21 cellular contexts compared by ENCODE assay signal in the genomic region with DNA sequence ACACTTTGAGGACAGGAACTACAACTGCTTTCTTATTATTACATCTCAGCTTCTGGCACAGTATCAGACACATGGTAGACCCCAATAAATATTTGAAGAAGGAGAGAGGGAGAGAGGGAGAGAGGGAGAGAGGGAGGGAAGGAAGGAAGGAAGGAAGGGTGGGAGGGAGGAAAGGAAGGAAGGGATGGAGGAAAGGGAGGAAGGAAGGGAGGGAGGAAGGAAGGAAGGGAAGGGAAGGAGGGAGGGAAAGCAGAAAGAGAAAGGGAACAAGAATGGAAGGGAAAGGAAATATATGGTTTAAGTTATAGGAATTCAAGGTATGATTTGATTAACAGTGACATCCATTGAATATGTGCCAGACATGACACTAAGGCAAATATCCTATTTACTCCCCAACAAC.
DNase-seq lines count a peak whose midpoint lies in the region; ATAC-seq, FAIRE-seq and TF ChIP-seq lines count a peak whose summit lies in the region.
"Had no signal": no experiment of that assay in that cellular context is flagged by ENCODE, and none has a peak within 500 bp of the region (broad histone marks: within the 10 kb centered on the region; RNA-seq: fewer than 3 reads in every experiment).

No MANE protein-coding gene starts in this region.

- TF ChIP-seq EP300 in HepG2 (IDR thresholded peaks at IDR 0.05; ENCODE audit: low read depth in 2 of 2, low read length in 2 of 2) (no peak), HepG2 (CRISPR knock-in tag; IDR thresholded peaks at IDR 0.05; ENCODE audit: borderline replicate concordance) (no peak), esophagus muscularis mucosa (IDR thresholded peaks at IDR 0.05) (no peak)

- TF ChIP-seq RAD21 in HepG2 (CRISPR knock-in tag; IDR thresholded peaks at IDR 0.05), result no peak

- no TSS peak for BruUV-seq in HepG2 (replicated peaks; lab: Mats Ljungman, UMichigan)

- no peak overlapping the region for H2AFZ ChIP-seq in HepG2 (ENCODE audit: low read length)

- H3K27ac Mint-ChIP-seq in stimulated activated memory B cell treated with anti-CD40 and anti-IgM and Interleukin-4, amounts not matched to agents 10 μg/mL and 1 μg/mL and 100 μg/mL, for 72 hours, result peak overlapping the region; percentile 39
- no peak overlapping the region for H3K27ac Mint-ChIP-seq in activated naive CD8-positive, alpha-beta T cell treated with anti-CD3 and anti-CD28 coated beads for 36 hours
- H3K27ac Mint-ChIP-seq: B cell; CD4-positive, alpha-beta T cell; CD8-positive, alpha-beta T cell had no signal

- TF ChIP-seq POLR2A in HepG2 (IDR thresholded peaks at IDR 0.05; ENCODE audit: insufficient read depth in 1 of 2, low read depth in 2 of 2, low read length in 2 of 2), result no peak
- TF ChIP-seq POLR2A in right lobe of liver (IDR thresholded peaks at IDR 0.05), result no peak
- no peak for TF ChIP-seq POLR2A in esophagus muscularis mucosa (IDR thresholded peaks at IDR 0.05; ENCODE audit: low read depth)

- no peak for ATAC-seq in HepG2
- no peak for ATAC-seq in right lobe of liver
- ATAC-seq in stimulated activated memory B cell treated with anti-CD40 and anti-IgM and Interleukin-4, amounts not matched to agents 10 μg/mL and 1 μg/mL and 100 μg/mL, for 72 hours, result no peak
- ATAC-seq: A549; CD8-positive, alpha-beta T cell had no signal

- peaks cover 22% of the 10 kb centered on the region; the same call in 1 of the 2 replicates for H3K9me3 ChIP-seq in HepG2 (ENCODE audit: low read length)
- no peaks in the 10 kb centered on the region for H3K9me3 ChIP-seq in right lobe of liver
- H3K9me3 ChIP-seq in esophagus muscularis mucosa, result peaks cover 0 to under 1% (median under 1%) of the 10 kb centered on the region in 4 donors
- H3K9me3 ChIP-seq: A549, Caco-2 had no signal

- intact Hi-C loops in HepG2 (cut with micrococcal nuclease; ENCODE audit: unreplicated experiment), result no loop called here
- intact Hi-C loops in right lobe of liver (cut with DNase I), result no loop called here
- intact Hi-C loops in esophagus muscularis mucosa (cut with DNase I), result no loop called here

- H3K4me1 ChIP-seq in HepG2 (ENCODE audit: insufficient read depth, low read length) (no peaks in the 10 kb centered on the region), right lobe of liver (no peaks in the 10 kb centered on the region), esophagus muscularis mucosa (no peaks in the 10 kb centered on the region)
- H3K4me1 ChIP-seq: A549, Caco-2 had no signal

- H3K4me3 Mint-ChIP-seq in stimulated activated memory B cell treated with anti-CD40 and anti-IgM and Interleukin-4, amounts not matched to agents 10 μg/mL and 1 μg/mL and 100 μg/mL, for 72 hours, result no peak overlapping the region
- H3K4me3 Mint-ChIP-seq in activated naive CD8-positive, alpha-beta T cell treated with anti-CD3 and anti-CD28 coated beads for 36 hours, result no peak overlapping the region
- H3K4me3 Mint-ChIP-seq: B cell; CD4-positive, alpha-beta T cell; CD8-positive, alpha-beta T cell had no signal

- in situ Hi-C loops in HepG2 (cut with HindIII; ENCODE audit: extremely low pct_ligation_motif_present, low pct_unique_long_range_greater_than_20kb), result no loop called here

- H4K20me1 ChIP-seq in HepG2 (ENCODE audit: insufficient read depth, low read length), result no peaks in the 10 kb centered on the region
- H4K20me1 ChIP-seq: BLaER1 treated with 17β-estradiol and CSF1 and Interleukin-3, amounts not matched to agents 10 nM and 100 nM had no signal

- no peaks in the 10 kb centered on the region for H3K36me3 Mint-ChIP-seq in stimulated activated memory B cell treated with anti-CD40 and anti-IgM and Interleukin-4, amounts not matched to agents 10 μg/mL and 1 μg/mL and 100 μg/mL, for 72 hours
- H3K36me3 Mint-ChIP-seq in activated naive CD8-positive, alpha-beta T cell treated with anti-CD3 and anti-CD28 coated beads for 36 hours, result no peaks in the 10 kb centered on the region
- H3K36me3 Mint-ChIP-seq: CD8-positive, alpha-beta T cell had no signal

- no peak overlapping the region for H3K4me3 ChIP-seq in HepG2 (replicated peaks in 1 of 3; ENCODE audit: insufficient read depth in 1 of 3, low read depth in 2 of 3, low read length in 3 of 3)
- no peak overlapping the region for H3K4me3 ChIP-seq in right lobe of liver
- no peak overlapping the region for H3K4me3 ChIP-seq in esophagus muscularis mucosa
- H3K4me3 ChIP-seq: A549; BLaER1 treated with 17β-estradiol and CSF1 and Interleukin-3, amounts not matched to agents 10 nM and 100 nM had no signal

- H3K79me2 ChIP-seq in HepG2 (ENCODE audit: insufficient read depth, low read length), result no peaks in the 10 kb centered on the region

- H3K27me3 ChIP-seq in HepG2 (ENCODE audit: control insufficient read depth in 1 of 2, insufficient read depth in 2 of 2, low read length in 2 of 2) (no peaks in the 10 kb centered on the region), right lobe of liver (no peaks in the 10 kb centered on the region), esophagus muscularis mucosa (no peaks in the 10 kb centered on the region)
- H3K27me3 ChIP-seq: BLaER1 treated with 17β-estradiol and CSF1 and Interleukin-3, amounts not matched to agents 10 nM and 100 nM had no signal

- no peak overlapping the region for H3K9ac ChIP-seq in HepG2 (ENCODE audit: insufficient read depth, low read depth, low read length)
- H3K9ac ChIP-seq: BLaER1 treated with 17β-estradiol and CSF1 and Interleukin-3, amounts not matched to agents 10 nM and 100 nM had no signal

- FAIRE-seq in HepG2 (lab: Jason Lieb, UNC), result no peak
- FAIRE-seq: A549, D721Med, G401.6, GM12891, GM19239 had no signal

- no peak overlapping the region for H3K4me2 ChIP-seq in HepG2 (ENCODE audit: low read depth, low read length)
- H3K4me2 ChIP-seq: A549; BLaER1 treated with 17β-estradiol and CSF1 and Interleukin-3, amounts not matched to agents 10 nM and 100 nM had no signal

- H3K27me3 Mint-ChIP-seq in stimulated activated memory B cell treated with anti-CD40 and anti-IgM and Interleukin-4, amounts not matched to agents 10 μg/mL and 1 μg/mL and 100 μg/mL, for 72 hours, result no peaks in the 10 kb centered on the region
- H3K27me3 Mint-ChIP-seq in activated naive CD8-positive, alpha-beta T cell treated with anti-CD3 and anti-CD28 coated beads for 36 hours, result no peaks in the 10 kb centered on the region
- H3K27me3 Mint-ChIP-seq: B cell had no signal

- no peaks in the 10 kb centered on the region for H3K9me3 Mint-ChIP-seq in stimulated activated memory B cell treated with anti-CD40 and anti-IgM and Interleukin-4, amounts not matched to agents 10 μg/mL and 1 μg/mL and 100 μg/mL, for 72 hours
- H3K9me3 Mint-ChIP-seq in activated naive CD8-positive, alpha-beta T cell treated with anti-CD3 and anti-CD28 coated beads for 36 hours, result no peaks in the 10 kb centered on the region

- H3K36me3 ChIP-seq in HepG2 (replicated peaks in 1 of 2; ENCODE audit: control insufficient read depth in 1 of 2, insufficient read depth in 2 of 2, low read length in 2 of 2) (no peaks in the 10 kb centered on the region), right lobe of liver (no peaks in the 10 kb centered on the region), esophagus muscularis mucosa (no peaks in the 10 kb centered on the region)
- H3K36me3 ChIP-seq: BLaER1 treated with 17β-estradiol and CSF1 and Interleukin-3, amounts not matched to agents 10 nM and 100 nM had no signal

- no peaks in the 10 kb centered on the region for H3K4me1 Mint-ChIP-seq in stimulated activated memory B cell treated with anti-CD40 and anti-IgM and Interleukin-4, amounts not matched to agents 10 μg/mL and 1 μg/mL and 100 μg/mL, for 72 hours
- no peaks in the 10 kb centered on the region for H3K4me1 Mint-ChIP-seq in activated naive CD8-positive, alpha-beta T cell treated with anti-CD3 and anti-CD28 coated beads for 36 hours

- TF ChIP-seq CTCF in HepG2 (CRISPR knock-in tag; IDR thresholded peaks at IDR 0.05) (no peak), right lobe of liver (IDR thresholded peaks at IDR 0.05) (no peak), esophagus muscularis mucosa (IDR thresholded peaks at IDR 0.05) (no peak)

- no peak for DNase-seq in HepG2 (ENCODE audit: low spot score)
- DNase-seq in right lobe of liver, result no peak
- DNase-seq in esophagus muscularis mucosa (ENCODE audit: extremely low spot score), result peak; percentile 29
- DNase-seq in activated naive CD8-positive, alpha-beta T cell treated with anti-CD3 and anti-CD28 coated beads for 36 hours, result no peak
- DNase-seq: AML-193; Caco-2; Calu3; CD4-positive, alpha-beta T cell; CD8-positive, alpha-beta T cell; DMS79 treated with DMSO at 0.1 percent for 48 hours; GF-D8 had no signal

- H3K27ac ChIP-seq in HepG2 (ENCODE audit: extremely low read length, insufficient read depth, low read length) (no peak overlapping the region), right lobe of liver (no peak overlapping the region), esophagus muscularis mucosa (replicated peaks in 1 of 4) (no peak overlapping the region)
- H3K27ac ChIP-seq: 22Rv1; A549; BLaER1 treated with 17β-estradiol and CSF1 and Interleukin-3, amounts not matched to agents 10 nM and 100 nM; C4-2B had no signal

- CTCF ChIA-PET in HepG2 (lab: Yijun Ruan, JAX; ENCODE audit: low intra/inter-chr PET ratio, low total read pairs), result no interaction called here

- POLR2A ChIA-PET in HepG2 (lab: Yijun Ruan, JAX), result no interaction called here

TF ChIP-seq in HepG2, 621 proteins besides CTCF, POLR2A, EP300 and RAD21:
- TF ChIP-seq PCBP2 (optimal IDR thresholded peaks at IDR 0.05; ENCODE audit: low read depth, low read length, poor library complexity, severe bottlenecking), result peak; percentile 92
- peak; percentile 85; the same call in 1 of the 2 replicates for TF ChIP-seq IKZF1 (IDR thresholded peaks at IDR 0.05)
- peak; percentile 68 for TF ChIP-seq HNRNPK (IDR thresholded peaks at IDR 0.05; ENCODE audit: low read depth, low read length, poor library complexity, severe bottlenecking)
- 0 out of 2 replicates have a peak, but pooled peaks have one; percentile 26 for TF ChIP-seq PCBP1 (IDR thresholded peaks at IDR 0.05; ENCODE audit: borderline replicate concordance, low read depth, low read length)
- TF ChIP-seq ZNF235 (CRISPR knock-in tag; IDR thresholded peaks at IDR 0.05; ENCODE audit: borderline replicate concordance), result no peak
- no peak for TF ChIP-seq ZNF547 (CRISPR knock-in tag; IDR thresholded peaks at IDR 0.05)
- no peak for TF ChIP-seq SMARCC2 (IDR thresholded peaks at IDR 0.05)
- TF ChIP-seq, protein P1, sequence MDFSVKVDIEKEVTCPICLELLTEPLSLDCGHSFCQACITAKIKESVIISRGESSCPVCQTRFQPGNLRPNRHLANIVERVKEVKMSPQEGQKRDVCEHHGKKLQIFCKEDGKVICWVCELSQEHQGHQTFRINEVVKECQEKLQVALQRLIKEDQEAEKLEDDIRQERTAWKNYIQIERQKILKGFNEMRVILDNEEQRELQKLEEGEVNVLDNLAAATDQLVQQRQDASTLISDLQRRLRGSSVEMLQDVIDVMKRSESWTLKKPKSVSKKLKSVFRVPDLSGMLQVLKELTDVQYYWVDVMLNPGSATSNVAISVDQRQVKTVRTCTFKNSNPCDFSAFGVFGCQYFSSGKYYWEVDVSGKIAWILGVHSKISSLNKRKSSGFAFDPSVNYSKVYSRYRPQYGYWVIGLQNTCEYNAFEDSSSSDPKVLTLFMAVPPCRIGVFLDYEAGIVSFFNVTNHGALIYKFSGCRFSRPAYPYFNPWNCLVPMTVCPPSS (IDR thresholded peaks at IDR 0.05), result 0 out of 2 replicates have a peak, but pooled peaks have one; percentile 61
- TF ChIP-seq ESRRA (CRISPR knock-in tag; IDR thresholded peaks at IDR 0.05; ENCODE audit: low read depth), result no peak
